Comparison of ENCODE assay signal across 13 cellular contexts in the genomic region with DNA sequence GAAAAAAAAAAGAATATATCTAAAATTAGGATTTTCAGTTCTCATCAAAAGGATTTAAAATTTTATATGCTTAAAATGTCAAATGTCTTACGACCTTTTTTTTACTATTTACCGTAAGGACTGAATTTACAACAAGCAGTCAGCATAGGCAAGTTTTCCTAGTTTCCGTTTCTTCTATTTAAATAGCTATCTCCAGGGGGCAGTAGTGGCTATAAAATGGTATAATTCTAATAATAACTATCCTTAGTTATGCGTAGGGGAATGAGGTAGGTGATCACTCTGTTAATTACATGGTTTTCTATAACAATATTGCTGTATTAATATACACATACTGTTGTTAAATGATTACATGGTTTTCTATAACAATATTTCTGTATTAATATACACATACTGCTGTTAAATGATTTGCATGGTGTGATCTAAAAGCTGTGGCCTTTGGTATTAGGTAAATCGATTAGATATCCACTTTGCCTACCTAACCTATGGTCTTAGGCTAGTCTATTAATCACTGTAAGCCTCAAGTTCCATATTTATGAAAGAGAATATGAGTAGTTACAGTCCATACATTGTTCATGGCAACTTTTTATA.
DNase-seq lines count a peak whose midpoint lies in the region; ATAC-seq, FAIRE-seq and TF ChIP-seq lines count a peak whose summit lies in the region.
"Had no signal": no experiment of that assay in that cellular context is flagged by ENCODE, and none has a peak within 500 bp of the region (broad histone marks: within the 10 kb centered on the region; RNA-seq: fewer than 3 reads in every experiment).

No MANE protein-coding gene starts in this region.

- H3K27ac ChIP-seq in 22Rv1 (no peak overlapping the region), upper lobe of left lung (no peak overlapping the region)
- H3K27ac ChIP-seq: BLaER1 treated with 17β-estradiol and CSF1 and Interleukin-3, amounts not matched to agents 10 nM and 100 nM; HL-60; suprapubic skin had no signal

- no peak for ATAC-seq in GM21381 (IDR thresholded peaks at IDR 0.05; ENCODE audit: unreplicated experiment)
- no peak for ATAC-seq in upper lobe of left lung (ENCODE audit: low FRiP score in 2 of 2)

- 74 to 87% methylated on average over 5 of the region's 5 CpGs for WGBS in upper lobe of left lung, 2 donors

- FAIRE-seq in G401.6 (lab: Jason Lieb, UNC), result peak; percentile 49

- H3K36me3 ChIP-seq in upper lobe of left lung, result no peaks in the 10 kb centered on the region
- H3K36me3 ChIP-seq: BLaER1 treated with 17β-estradiol and CSF1 and Interleukin-3, amounts not matched to agents 10 nM and 100 nM; suprapubic skin had no signal

- peak; percentile 55 for DNase-seq in NCI-H748 (lab: John Stamatoyannopoulos, UW; ENCODE audit: unreplicated experiment)
- peak; percentile 11 for DNase-seq in epithelial cell of esophagus (ENCODE audit: low read depth)
- no peak for DNase-seq in foreskin melanocyte
- no peak for DNase-seq in SK-N-DZ (ENCODE audit: low spot score)
- DNase-seq in upper lobe of left lung, result no peak
- DNase-seq: activated CD4-positive, alpha-beta T cell treated with anti-CD3 and anti-CD28 coated beads, Interleukin-2, amount 50 U/mL, for 48 hours; NCI-H2081 treated with DMSO at 0.1 percent for 48 hours had no signal

- TF ChIP-seq CTCF in 22Rv1 (IDR thresholded peaks at IDR 0.05) (peak; percentile 85), epithelial cell of esophagus (IDR thresholded peaks at IDR 0.05; ENCODE audit: insufficient read depth, low read depth, low read length, missing control alignments) (no peak), upper lobe of left lung (IDR thresholded peaks at IDR 0.05) (peak in 1 of 6 experiments; percentile 6)

- H3K4me3 ChIP-seq in epithelial cell of esophagus (ENCODE audit: low read length), result no peak overlapping the region
- no peak overlapping the region for H3K4me3 ChIP-seq in upper lobe of left lung
- H3K4me3 ChIP-seq: BLaER1 treated with 17β-estradiol and CSF1 and Interleukin-3, amounts not matched to agents 10 nM and 100 nM; suprapubic skin had no signal

- no peak for TF ChIP-seq EP300 in upper lobe of left lung (IDR thresholded peaks at IDR 0.05)

- H3K4me1 ChIP-seq in upper lobe of left lung, result no peaks in the 10 kb centered on the region
- H3K4me1 ChIP-seq: BLaER1 treated with 17β-estradiol and CSF1 and Interleukin-3, amounts not matched to agents 10 nM and 100 nM; suprapubic skin had no signal

- no peaks in the 10 kb centered on the region for H3K27me3 ChIP-seq in upper lobe of left lung
- H3K27me3 ChIP-seq: BLaER1 treated with 17β-estradiol and CSF1 and Interleukin-3, amounts not matched to agents 10 nM and 100 nM; suprapubic skin had no signal

- no peak for TF ChIP-seq POLR2A in upper lobe of left lung (IDR thresholded peaks at IDR 0.05)

- H3K9me3 ChIP-seq in upper lobe of left lung, result no peaks in the 10 kb centered on the region
- H3K9me3 ChIP-seq: BLaER1 treated with 17β-estradiol and CSF1 and Interleukin-3, amounts not matched to agents 10 nM and 100 nM; suprapubic skin had no signal

Comparison
In these comparisons a context has a peak if more than half of its experiments do, and no peak if none do; other contexts are left out.
1. DNase-seq: peak in NCI-H748 (single experiment) and epithelial cell of esophagus (single experiment); none in foreskin melanocyte (single experiment), SK-N-DZ (single experiment) and upper lobe of left lung (0 of 2).